10 cellular contexts compared by ENCODE assay signal in the genomic region with DNA sequence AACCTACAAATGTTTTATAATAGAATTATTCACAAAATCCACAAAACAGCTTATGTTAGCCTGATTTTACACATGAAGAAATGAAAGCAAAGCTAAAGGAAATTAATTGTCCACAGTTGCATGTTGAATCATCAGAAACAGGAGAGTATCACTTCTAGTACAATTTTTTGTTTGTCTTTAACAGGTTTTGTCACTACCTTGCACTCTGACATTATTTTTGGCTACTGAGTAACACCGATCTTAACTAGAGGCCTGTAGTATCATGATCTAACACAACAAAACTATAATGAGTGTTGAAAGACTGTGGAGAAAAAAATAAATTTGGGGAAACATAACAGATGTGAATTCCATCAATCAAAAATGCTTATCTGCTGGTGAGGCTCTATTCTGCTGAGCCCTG.
DNase-seq lines count a peak whose midpoint lies in the region; ATAC-seq and TF ChIP-seq lines count a peak whose summit lies in the region.
"Had no signal": no experiment of that assay in that cellular context is flagged by ENCODE, and none has a peak within 500 bp of the region (broad histone marks: within the 10 kb centered on the region; RNA-seq: fewer than 3 reads in every experiment).

No MANE protein-coding gene starts in this region.

- no peak for TF ChIP-seq POLR2A in lower leg skin (IDR thresholded peaks at IDR 0.05)

- H3K4me3 ChIP-seq in lower leg skin (ENCODE audit: low read depth, poor library complexity, severe bottlenecking) = no peak overlapping the region

- ATAC-seq in GM18517 (IDR thresholded peaks at IDR 0.05; ENCODE audit: unreplicated experiment) = peak; percentile 71
- ATAC-seq in GM21529 (IDR thresholded peaks at IDR 0.05; ENCODE audit: unreplicated experiment) = peak; percentile 68
- peak; percentile 67 for ATAC-seq in HG03442 (IDR thresholded peaks at IDR 0.05; ENCODE audit: unreplicated experiment)
- no peak for ATAC-seq in Right ventricle myocardium superior (ENCODE audit: poor library complexity)
- ATAC-seq: HCT116 had no signal

- 30 to 44% methylated on average over 1 of the region's 1 CpG for WGBS in lower leg skin, 2 donors

- DNase-seq in epithelial cell of prostate (ENCODE audit: low read depth, low spot score) (peak; percentile 2), NCI-H82 treated with DMSO at 0.1 percent for 48 hours (lab: John Stamatoyannopoulos, UW; ENCODE audit: unreplicated experiment) (no peak), Right ventricle myocardium superior (no peak), lower leg skin (ENCODE audit: low spot score in 2 of 2) (no peak)
- no peak for DNase-seq in effector CD4-positive, alpha-beta T cell
- DNase-seq: DMS79 treated with DMSO at 0.1 percent for 48 hours had no signal

- intact Hi-C loops in Right ventricle myocardium superior (cut with DNase I) = no loop called here
- intact Hi-C loops in lower leg skin (cut with DNase I; ENCODE audit: low total_unique reads) = no loop called here

- no peak for TF ChIP-seq CTCF in lower leg skin (IDR thresholded peaks at IDR 0.05)

- H3K27ac ChIP-seq in epithelial cell of prostate = peak overlapping the region; percentile 30
